ENCODE assay signal across 8 cellular contexts in genomic region chr4:182806259-182807252, GRCh38.
DNase-seq lines count a peak whose midpoint lies in the region; ATAC-seq and FAIRE-seq lines count a peak whose summit lies in the region.

No MANE protein-coding gene starts in this region.

- no peak overlapping the region for H3K27ac Mint-ChIP-seq in activated CD4-positive, alpha-beta memory T cell treated with anti-CD3 and anti-CD28 coated beads for 36 hours

- POLR2A ChIA-PET in activated CD4-positive, alpha-beta memory T cell treated with anti-CD3 and anti-CD28 coated beads for 36 hours (lab: Charles Lee), result no interaction called here

- H3K27me3 Mint-ChIP-seq in activated CD4-positive, alpha-beta memory T cell treated with anti-CD3 and anti-CD28 coated beads for 36 hours, result peaks cover 4% of the 10 kb centered on the region

- FAIRE-seq in GM18507 (lab: Jason Lieb, UNC), result peak; percentile 76

- H3K36me3 Mint-ChIP-seq in activated CD4-positive, alpha-beta memory T cell treated with anti-CD3 and anti-CD28 coated beads for 36 hours, result no peaks in the 10 kb centered on the region

- CTCF ChIA-PET in activated CD4-positive, alpha-beta memory T cell treated with anti-CD3 and anti-CD28 coated beads for 36 hours (lab: Charles Lee), result interaction anchor here (0.7 to 0.8 kb wide), 2 partner anchors 119 to 327 kb away, joined by 3 to 4 read pairs; no protein-coding TSS in a partner anchor

- intact Hi-C loops in activated CD4-positive, alpha-beta memory T cell treated with anti-CD3 and anti-CD28 coated beads for 36 hours (cut with micrococcal nuclease), result loop anchor here (1.0 kb wide), 1 partner anchor 328 kb away; no protein-coding TSS in a partner anchor

- in situ Hi-C loops in ACHN (cut with HindIII; ENCODE audit: low pct_ligation_motif_present, low pct_unique_long_range_greater_than_20kb, low sequenced_read_pairs), result no loop called here

- H3K9me3 Mint-ChIP-seq in activated CD4-positive, alpha-beta memory T cell treated with anti-CD3 and anti-CD28 coated beads for 36 hours, result peaks cover 9% of the 10 kb centered on the region

- DNase-seq in ACHN (peak; percentile 55), GM18507 (ENCODE audit: extremely low spot score, insufficient read length, low read depth) (peak; percentile 43), NCI-H510A (lab: John Stamatoyannopoulos, UW) (peak; percentile 36), medulla oblongata (ENCODE audit: extremely low spot score) (peak; percentile 75)
- DNase-seq in activated CD4-positive, alpha-beta memory T cell treated with anti-CD3 and anti-CD28 coated beads for 36 hours, result peak; percentile 77
- peak; percentile 36 for DNase-seq in effector CD8-positive, alpha-beta T cell (lab: John Stamatoyannopoulos, UW)
- peak; percentile 12 to 48 (median 31) for DNase-seq in stimulated activated CD4-positive, alpha-beta T cell treated with anti-CD3 and anti-CD28 coated beads, TNF-alpha, amount 100 ng/mL, for 4 hours (ENCODE audit: low read depth in 3 of 3)

- H3K4me1 Mint-ChIP-seq in activated CD4-positive, alpha-beta memory T cell treated with anti-CD3 and anti-CD28 coated beads for 36 hours (ENCODE audit: low read depth), result peaks cover 5% of the 10 kb centered on the region

- peak overlapping the region; percentile 72 for H3K4me3 Mint-ChIP-seq in activated CD4-positive, alpha-beta memory T cell treated with anti-CD3 and anti-CD28 coated beads for 36 hours

- ATAC-seq in HG02973 (IDR thresholded peaks at IDR 0.05; ENCODE audit: unreplicated experiment), result peak; percentile 65

Comparison
In these comparisons a context has a peak if more than half of its experiments do, and no peak if none do; other contexts are left out.
1. Peak in every context shown above with its lines: DNase-seq and ATAC-seq.